Comparison of ENCODE assay signal across 10 cellular contexts in genomic region chr2:200525066-200525465, GRCh38. TPM values are rescaled to one million over a fixed set of nuclear protein-coding genes. Genes with fewer than 3 reads are reported as not detected.
DNase-seq lines count a peak whose midpoint lies in the region; ATAC-seq, FAIRE-seq and TF ChIP-seq lines count a peak whose summit lies in the region.
"Had no signal": no experiment of that assay in that cellular context is flagged by ENCODE, and none has a peak within 500 bp of the region (broad histone marks: within the 10 kb centered on the region; RNA-seq: fewer than 3 reads in every experiment).

No MANE protein-coding gene starts in this region.

- no peaks in the 10 kb centered on the region for H3K9me3 Mint-ChIP-seq in activated T-helper 1 cell treated with anti-CD3 and anti-CD28 coated beads, Interleukin-12 subunit alpha, Interleukin-12 subunit beta, Interleukin-2, Interleukin-4 antibody, amounts not matched to agents 30 ng/mL and 10 ng/mL and 1 ng/mL, durations not matched to agents 14 hours and 24 hours and 36 hours

- peak overlapping the region; percentile 63 for H3K4me2 ChIP-seq in KMS-11
- peak overlapping the region; percentile 89 for H3K4me2 ChIP-seq in keratinocyte (ENCODE audit: control insufficient read depth, extremely low read depth, insufficient read depth, low read depth, low read length)

- TF ChIP-seq CTCF in KMS-11 (conservative IDR thresholded peaks at IDR 0.05; ENCODE audit: low read depth, low read length) (no peak), keratinocyte (optimal IDR thresholded peaks at IDR 0.05 in 1 of 3, IDR thresholded peaks at IDR 0.05 in 1 of 3, conservative IDR thresholded peaks at IDR 0.05 in 1 of 3; ENCODE audit: extremely low read depth in 1 of 3, insufficient read depth in 2 of 3, low read length in 3 of 3) (no peak)

- no peak for FAIRE-seq in keratinocyte (lab: Jason Lieb, UNC)

- DNase-seq in activated T-helper 1 cell treated with anti-CD3 and anti-CD28 coated beads, Interleukin-12 subunit alpha, Interleukin-12 subunit beta, Interleukin-2, Interleukin-4 antibody, amounts not matched to agents 30 ng/mL and 10 ng/mL and 1 ng/mL, durations not matched to agents 14 hours and 24 hours and 36 hours (ENCODE audit: low spot score) = no peak
- DNase-seq in keratinocyte (ENCODE audit: low read depth, low spot score) (no peak), superior temporal gyrus (ENCODE audit: extremely low spot score) (peak; percentile 15), KG1 (lab: John Stamatoyannopoulos, UW) (no peak), NCI-H510A treated with DMSO at 0.1 percent for 48 hours (lab: John Stamatoyannopoulos, UW) (no peak)
- DNase-seq: GOT3, T-helper 1 cell had no signal

- no peak for ATAC-seq in HG02970 (IDR thresholded peaks at IDR 0.05; ENCODE audit: low FRiP score, unreplicated experiment)

- H3K36me3 ChIP-seq in KMS-11 (ENCODE audit: insufficient read depth) = no peaks in the 10 kb centered on the region
- no peaks in the 10 kb centered on the region for H3K36me3 ChIP-seq in keratinocyte (ENCODE audit: control insufficient read depth in 2 of 2, extremely low read depth in 1 of 2, insufficient read depth in 2 of 2, low read length in 2 of 2)
- H3K36me3 ChIP-seq: ascending aorta had no signal

- H3K4me1 Mint-ChIP-seq in activated T-helper 1 cell treated with anti-CD3 and anti-CD28 coated beads, Interleukin-12 subunit alpha, Interleukin-12 subunit beta, Interleukin-2, Interleukin-4 antibody, amounts not matched to agents 30 ng/mL and 10 ng/mL and 1 ng/mL, durations not matched to agents 14 hours and 24 hours and 36 hours (ENCODE audit: low read depth) = peaks cover 32% of the 10 kb centered on the region

- peak overlapping the region; percentile 85 for H2AFZ ChIP-seq in KMS-11 (ENCODE audit: low read depth)
- peak overlapping the region; percentile 81 for H2AFZ ChIP-seq in keratinocyte (ENCODE audit: control insufficient read depth, low read length)

- no peak overlapping the region for H3K9ac ChIP-seq in KMS-11
- H3K9ac ChIP-seq in keratinocyte (ENCODE audit: control insufficient read depth, extremely low read depth, insufficient read depth, low read length) = no peak overlapping the region

- no peaks in the 10 kb centered on the region for H3K36me3 Mint-ChIP-seq in activated T-helper 1 cell treated with anti-CD3 and anti-CD28 coated beads, Interleukin-12 subunit alpha, Interleukin-12 subunit beta, Interleukin-2, Interleukin-4 antibody, amounts not matched to agents 30 ng/mL and 10 ng/mL and 1 ng/mL, durations not matched to agents 14 hours and 24 hours and 36 hours (ENCODE audit: low read depth)

- H3K27ac Mint-ChIP-seq in activated T-helper 1 cell treated with anti-CD3 and anti-CD28 coated beads, Interleukin-12 subunit alpha, Interleukin-12 subunit beta, Interleukin-2, Interleukin-4 antibody, amounts not matched to agents 30 ng/mL and 10 ng/mL and 1 ng/mL, durations not matched to agents 14 hours and 24 hours and 36 hours = no peak overlapping the region

- H3K27ac ChIP-seq in KMS-11 (no peak overlapping the region), keratinocyte (ENCODE audit: control insufficient read depth, insufficient read depth, low read length) (no peak overlapping the region)
- H3K27ac ChIP-seq: ascending aorta had no signal

- H3K9me3 ChIP-seq in keratinocyte (ENCODE audit: control insufficient read depth, low read depth, low read length) = no peaks in the 10 kb centered on the region
- H3K9me3 ChIP-seq: ascending aorta had no signal

- H4K20me1 ChIP-seq in KMS-11 (ENCODE audit: insufficient read depth) (0 out of 2 replicates have a peak, but pooled peaks cover 3% of the 10 kb centered on the region), keratinocyte (ENCODE audit: control insufficient read depth, extremely low read depth, insufficient read depth, low read length) (no peaks in the 10 kb centered on the region)

- H3K4me3 ChIP-seq in KMS-11 (IDR thresholded peaks at IDR 0.05; ENCODE audit: insufficient read depth, low read depth, low read length) = no peak overlapping the region
- no peak overlapping the region for H3K4me3 ChIP-seq in keratinocyte (ENCODE audit: control insufficient read depth in 2 of 3, extremely low read depth in 1 of 3, insufficient read depth in 2 of 3, low read depth in 1 of 3, low read length in 3 of 3)

- no peaks in the 10 kb centered on the region for H3K27me3 ChIP-seq in KMS-11 (ENCODE audit: insufficient read depth, low read depth)
- H3K27me3 ChIP-seq in keratinocyte (ENCODE audit: control insufficient read depth, extremely low read depth, insufficient read depth, low read length) = no peaks in the 10 kb centered on the region
- H3K27me3 ChIP-seq: ascending aorta had no signal

- no peaks in the 10 kb centered on the region for H3K9me1 ChIP-seq in keratinocyte (ENCODE audit: control insufficient read depth, extremely low read depth, insufficient read depth, low read length)

- peak overlapping the region; percentile 94 for H3K4me3 Mint-ChIP-seq in activated T-helper 1 cell treated with anti-CD3 and anti-CD28 coated beads, Interleukin-12 subunit alpha, Interleukin-12 subunit beta, Interleukin-2, Interleukin-4 antibody, amounts not matched to agents 30 ng/mL and 10 ng/mL and 1 ng/mL, durations not matched to agents 14 hours and 24 hours and 36 hours

- no peaks in the 10 kb centered on the region for H3K27me3 Mint-ChIP-seq in activated T-helper 1 cell treated with anti-CD3 and anti-CD28 coated beads, Interleukin-12 subunit alpha, Interleukin-12 subunit beta, Interleukin-2, Interleukin-4 antibody, amounts not matched to agents 30 ng/mL and 10 ng/mL and 1 ng/mL, durations not matched to agents 14 hours and 24 hours and 36 hours (ENCODE audit: insufficient read depth)

- dilution Hi-C loops in keratinocyte (cut with MboI; ENCODE audit: extremely low pct_ligation_motif_present, low sequenced_read_pairs) = no loop called here

- intact Hi-C loops in activated T-helper 1 cell treated with anti-CD3 and anti-CD28 coated beads, Interleukin-12 subunit alpha, Interleukin-12 subunit beta, Interleukin-2, Interleukin-4 antibody, amounts not matched to agents 30 ng/mL and 10 ng/mL and 1 ng/mL, durations not matched to agents 14 hours and 24 hours and 36 hours (cut with micrococcal nuclease) = loop anchor here (5.0 kb wide), 6 partner anchors 52 to 707 kb away; partner anchors contain the start of genes HYCC2, NDUFB3, ORC2 and SPATS2L

- peaks cover 22% of the 10 kb centered on the region for H3K4me1 ChIP-seq in KMS-11 (ENCODE audit: low read depth, poor library complexity, severe bottlenecking)
- peaks cover 16% of the 10 kb centered on the region for H3K4me1 ChIP-seq in keratinocyte (ENCODE audit: control insufficient read depth, extremely low read depth, insufficient read depth, low read length)

- H3K79me2 ChIP-seq in KMS-11 (ENCODE audit: insufficient read depth, low read depth) = peaks cover 30% of the 10 kb centered on the region
- H3K79me2 ChIP-seq in keratinocyte (ENCODE audit: control insufficient read depth, insufficient read depth, low read length) = peaks cover 35% of the 10 kb centered on the region

RNA-seq across cellular contexts. Expression of gene SGO2, which starts 0.9 kb away (rescaled TPM):
- 20.5 and 20.9 TPM in 2 replicates for total RNA-seq in activated T-helper 1 cell treated with anti-CD3 and anti-CD28 coated beads, Interleukin-12 subunit alpha, Interleukin-12 subunit beta, Interleukin-2, Interleukin-4 antibody, amounts not matched to agents 30 ng/mL and 10 ng/mL and 1 ng/mL, durations not matched to agents 14 hours and 24 hours and 36 hours
- 1.8 to 8.6 TPM (median 5.1 TPM) in 3 replicates for polyA plus RNA-seq in keratinocyte
- polyA plus RNA-seq in keratinocyte (2011; ENCODE audit: low read depth) = 1.6 TPM
- 1.9 and 3.7 TPM in 2 replicates for polyA plus RNA-seq in keratinocyte (2011; cell fraction: cytosol; rRNA removed)
- 2.5 and 4.1 TPM in 2 replicates for polyA plus RNA-seq in keratinocyte (2011; cell fraction: nucleus; rRNA removed)
- polyA plus RNA-seq in keratinocyte (2012; ENCODE audit: low replicate concordance) = 0.54 and 6.0 TPM in 2 replicates
- 0.59 to 7.6 TPM (median 1.3 TPM) in 3 replicates for polyA minus RNA-seq in keratinocyte
- polyA minus RNA-seq in keratinocyte (2011; cell fraction: cytosol; rRNA and poly(A)+ RNA removed) = 1.5 TPM
- 2.5 and 4.1 TPM in 2 replicates for polyA minus RNA-seq in keratinocyte (2011; cell fraction: nucleus; rRNA and poly(A)+ RNA removed)

RNA-seq across cellular contexts. Expression of gene KCTD18, which starts 15.2 kb away (rescaled TPM):
- total RNA-seq in activated T-helper 1 cell treated with anti-CD3 and anti-CD28 coated beads, Interleukin-12 subunit alpha, Interleukin-12 subunit beta, Interleukin-2, Interleukin-4 antibody, amounts not matched to agents 30 ng/mL and 10 ng/mL and 1 ng/mL, durations not matched to agents 14 hours and 24 hours and 36 hours = 14.5 and 15.8 TPM in 2 replicates
- polyA plus RNA-seq in keratinocyte = 7.4 to 11.0 TPM (median 10.9 TPM) in 3 replicates
- 9.6 TPM for polyA plus RNA-seq in keratinocyte (2011; ENCODE audit: low read depth)
- polyA plus RNA-seq in keratinocyte (2011; cell fraction: cytosol; rRNA removed) = 12.1 and 13.2 TPM in 2 replicates
- polyA plus RNA-seq in keratinocyte (2011; cell fraction: nucleus; rRNA removed) = 9.7 and 11.2 TPM in 2 replicates
- polyA plus RNA-seq in keratinocyte (2012; ENCODE audit: low replicate concordance) = 9.0 and 11.3 TPM in 2 replicates
- 5.6 to 8.8 TPM (median 6.1 TPM) in 3 replicates for polyA minus RNA-seq in keratinocyte
- 6.5 TPM for polyA minus RNA-seq in keratinocyte (2011; cell fraction: cytosol; rRNA and poly(A)+ RNA removed)
- polyA minus RNA-seq in keratinocyte (2011; cell fraction: nucleus; rRNA and poly(A)+ RNA removed) = 3.4 and 8.7 TPM in 2 replicates
